ENCODE assay signal across 8 cellular contexts in genomic region chr3:52670621-52671521, GRCh38. TPM values are rescaled to one million over a fixed set of nuclear protein-coding genes. Genes with fewer than 3 reads are reported as not detected.
A peak's percentile ranks its signal among the peaks of the same experiment; 100 is the strongest.
DNase-seq lines count a peak whose midpoint lies in the region; ATAC-seq and TF ChIP-seq lines count a peak whose summit lies in the region.

No MANE protein-coding gene starts in this region.

- H3K27ac Mint-ChIP-seq in activated naive CD4-positive, alpha-beta T cell treated with anti-CD3 and anti-CD28 coated beads, Interleukin-2, amount 50 U/mL, for 72 hours, result peak overlapping the region; percentile 92 to 99
- peak overlapping the region; percentile 98 for H3K27ac Mint-ChIP-seq in stimulated activated naive CD8-positive, alpha-beta T cell treated with anti-CD3 and anti-CD28 coated beads, Interleukin-15, Interleukin-2, amounts not matched to agents 100 ng/mL and 50 ng/mL, for 24 hours

- no peaks in the 10 kb centered on the region for H3K27me3 Mint-ChIP-seq in stimulated activated naive CD8-positive, alpha-beta T cell treated with anti-CD3 and anti-CD28 coated beads, Interleukin-15, Interleukin-2, amounts not matched to agents 100 ng/mL and 50 ng/mL, for 24 hours

- TF ChIP-seq CTCF in Loucy (conservative IDR thresholded peaks at IDR 0.05; ENCODE audit: low read length) (no peak), hepatocyte (IDR thresholded peaks at IDR 0.05; ENCODE audit: poor library complexity) (no peak)

- H3K4me1 ChIP-seq in GM23248 (ENCODE audit: insufficient read depth) (peaks cover 47% of the 10 kb centered on the region), Loucy (ENCODE audit: insufficient read depth, low read length, poor library complexity, severe bottlenecking) (peaks cover 20% of the 10 kb centered on the region), hepatocyte (ENCODE audit: insufficient read depth) (no peaks in the 10 kb centered on the region)

- peak; percentile 100 for DNase-seq in GM04503 (ENCODE audit: low read depth)
- peak; percentile 98 for DNase-seq in GM23248
- peak; percentile 54 to 64 for DNase-seq in activated naive CD4-positive, alpha-beta T cell treated with anti-CD3 and anti-CD28 coated beads, Interleukin-2, amount 50 U/mL, for 72 hours (ENCODE audit: low spot score in 2 of 2)
- DNase-seq in hepatocyte (ENCODE audit: low spot score), result peak; percentile 52
- no peak for DNase-seq in cerebellum (ENCODE audit: low spot score)
- no peak for DNase-seq in NCI-H345 treated with DMSO at 0.1 percent for 48 hours (lab: John Stamatoyannopoulos, UW; ENCODE audit: unreplicated experiment)

- H3K79me2 ChIP-seq in GM23248 (ENCODE audit: insufficient read depth) (peaks cover 63% of the 10 kb centered on the region), Loucy (ENCODE audit: insufficient read depth, low read length) (peaks cover 10% of the 10 kb centered on the region; the same call in 1 of the 2 replicates), hepatocyte (peaks cover 44% of the 10 kb centered on the region)

- no peaks in the 10 kb centered on the region for H3K9me3 ChIP-seq in GM23248 (ENCODE audit: low read depth)
- H3K9me3 ChIP-seq in Loucy (ENCODE audit: insufficient read depth, low read depth, low read length), result no peaks in the 10 kb centered on the region
- no peaks in the 10 kb centered on the region for H3K9me3 ChIP-seq in hepatocyte (ENCODE audit: low read depth)

- peak; percentile 93 to 94 for ATAC-seq in activated naive CD4-positive, alpha-beta T cell treated with anti-CD3 and anti-CD28 coated beads, Interleukin-2, amount 50 U/mL, for 72 hours

- peaks cover 7 to 43% of the 10 kb centered on the region in 2 donors for H3K36me3 Mint-ChIP-seq in activated naive CD4-positive, alpha-beta T cell treated with anti-CD3 and anti-CD28 coated beads, Interleukin-2, amount 50 U/mL, for 72 hours
- H3K36me3 Mint-ChIP-seq in stimulated activated naive CD8-positive, alpha-beta T cell treated with anti-CD3 and anti-CD28 coated beads, Interleukin-15, Interleukin-2, amounts not matched to agents 100 ng/mL and 50 ng/mL, for 24 hours (ENCODE audit: low read depth), result peaks cover 58% of the 10 kb centered on the region

- peaks cover 48% of the 10 kb centered on the region for H3F3A ChIP-seq in GM23248 (ENCODE audit: insufficient read depth)
- no peaks in the 10 kb centered on the region for H3F3A ChIP-seq in Loucy (ENCODE audit: low read depth)

- H3K36me3 ChIP-seq in GM23248 (ENCODE audit: low read depth) (peaks cover 5% of the 10 kb centered on the region), Loucy (ENCODE audit: insufficient read depth, low read length) (peaks cover 48% of the 10 kb centered on the region; the same call in 1 of the 2 replicates), hepatocyte (replicated peaks; ENCODE audit: insufficient read depth, low read depth) (no peaks in the 10 kb centered on the region)

- no peaks in the 10 kb centered on the region for H3K9me3 Mint-ChIP-seq in activated naive CD4-positive, alpha-beta T cell treated with anti-CD3 and anti-CD28 coated beads, Interleukin-2, amount 50 U/mL, for 72 hours
- no peaks in the 10 kb centered on the region for H3K9me3 Mint-ChIP-seq in stimulated activated naive CD8-positive, alpha-beta T cell treated with anti-CD3 and anti-CD28 coated beads, Interleukin-15, Interleukin-2, amounts not matched to agents 100 ng/mL and 50 ng/mL, for 24 hours

- H3K4me2 ChIP-seq in GM23248 (ENCODE audit: unreplicated experiment), result peak overlapping the region; percentile 89
- peak overlapping the region; percentile 39 for H3K4me2 ChIP-seq in Loucy (ENCODE audit: low read depth, low read length, poor library complexity, severe bottlenecking)
- H3K4me2 ChIP-seq in hepatocyte, result no peak overlapping the region

- in situ Hi-C loops in GM23248 (cut with MboI), result no loop called here

- H3K27me3 ChIP-seq in GM23248 (replicated peaks; ENCODE audit: insufficient read depth) (no peaks in the 10 kb centered on the region), Loucy (ENCODE audit: insufficient read depth, low read length, poor library complexity, severe bottlenecking) (no peaks in the 10 kb centered on the region), hepatocyte (no peaks in the 10 kb centered on the region)

- H4K20me1 ChIP-seq in GM23248 (ENCODE audit: insufficient read depth) (no peaks in the 10 kb centered on the region), Loucy (ENCODE audit: insufficient read depth, low read length, poor library complexity, severe bottlenecking) (no peaks in the 10 kb centered on the region), hepatocyte (ENCODE audit: insufficient read depth, poor library complexity, severe bottlenecking) (no peaks in the 10 kb centered on the region)

- peak overlapping the region; percentile 72 for H3K4me3 Mint-ChIP-seq in stimulated activated naive CD8-positive, alpha-beta T cell treated with anti-CD3 and anti-CD28 coated beads, Interleukin-15, Interleukin-2, amounts not matched to agents 100 ng/mL and 50 ng/mL, for 24 hours

- peak overlapping the region; percentile 99 for H3K27ac ChIP-seq in GM23248
- peak overlapping the region; percentile 67 for H3K27ac ChIP-seq in hepatocyte

- 14 to 15% methylated on average over 9 of the region's 9 CpGs for WGBS in GM23248 (ENCODE audit: low coverage in 1 of 2, low lambda C conversion rate in 2 of 2, missing lambda C conversion rate in 2 of 2), 2 experiments
- 88% methylated on average over 9 of the region's 9 CpGs for WGBS in hepatocyte (ENCODE audit: low lambda C conversion rate, missing lambda C conversion rate)

- no peak overlapping the region for H2AFZ ChIP-seq in GM23248
- no peak overlapping the region for H2AFZ ChIP-seq in Loucy (ENCODE audit: low read length)
- H2AFZ ChIP-seq in hepatocyte, result no peak overlapping the region

- H3K9me2 ChIP-seq in GM23248 (ENCODE audit: insufficient read depth), result no peaks in the 10 kb centered on the region
- H3K9me2 ChIP-seq in Loucy (replicated peaks; ENCODE audit: low read depth, low read length), result no peaks in the 10 kb centered on the region
- H3K9me2 ChIP-seq in hepatocyte (replicated peaks; ENCODE audit: insufficient read depth), result no peaks in the 10 kb centered on the region

- peaks cover 29% of the 10 kb centered on the region for H3K4me1 Mint-ChIP-seq in stimulated activated naive CD8-positive, alpha-beta T cell treated with anti-CD3 and anti-CD28 coated beads, Interleukin-15, Interleukin-2, amounts not matched to agents 100 ng/mL and 50 ng/mL, for 24 hours (ENCODE audit: low read depth)

- H3K4me3 ChIP-seq in GM23248, result peak overlapping the region; percentile 53
- H3K4me3 ChIP-seq in Loucy (ENCODE audit: low read length, poor library complexity, severe bottlenecking), result peak overlapping the region; percentile 11
- no peak overlapping the region for H3K4me3 ChIP-seq in hepatocyte

- peak overlapping the region; percentile 87 for H3K9ac ChIP-seq in GM23248
- H3K9ac ChIP-seq in Loucy (ENCODE audit: low read depth, low read length, poor library complexity, severe bottlenecking), result no peak overlapping the region

RNA-seq across cellular contexts. Expression of gene PBRM1, which starts 14.8 kb away (rescaled TPM):
- 30.1 and 42.6 TPM in 2 replicates for total RNA-seq in GM23248 (2014; rRNA removed; shearing (Covaris generic))
- polyA plus RNA-seq in GM23248 (2016; fragmentation: Nextera tagmentation; extraction: Ambion mirVana), result 53.5 and 60.3 TPM in 2 replicates
- total RNA-seq in activated naive CD4-positive, alpha-beta T cell treated with anti-CD3 and anti-CD28 coated beads, Interleukin-2, amount 50 U/mL, for 72 hours, result 10 to 100 TPM; 69.5 to 70.1 TPM
- 70.7 and 77.4 TPM in 2 replicates for total RNA-seq in hepatocyte
- polyA plus RNA-seq in hepatocyte, result 43.7 and 50.9 TPM in 2 replicates
- 157 TPM for total RNA-seq in cerebellum

RNA-seq across cellular contexts. Expression of gene GNL3, which starts 15.0 kb away (rescaled TPM):
- total RNA-seq in GM23248 (2014; rRNA removed; shearing (Covaris generic)), result 90.2 and 98.8 TPM in 2 replicates
- polyA plus RNA-seq in GM23248 (2016; fragmentation: Nextera tagmentation; extraction: Ambion mirVana) (95.3 and 108 TPM in 2 replicates), hepatocyte (82.6 and 91.1 TPM in 2 replicates)
- total RNA-seq in activated naive CD4-positive, alpha-beta T cell treated with anti-CD3 and anti-CD28 coated beads, Interleukin-2, amount 50 U/mL, for 72 hours, result 100 to 1,000 TPM; 171 to 217 TPM
- total RNA-seq in hepatocyte (84.8 and 93.3 TPM in 2 replicates), cerebellum (50.2 TPM)

RNA-seq across cellular contexts. Expression of gene GLT8D1, which starts 34.7 kb away (rescaled TPM):
- 148 and 151 TPM in 2 replicates for total RNA-seq in GM23248 (2014; rRNA removed; shearing (Covaris generic))
- polyA plus RNA-seq in GM23248 (2016; fragmentation: Nextera tagmentation; extraction: Ambion mirVana) (140 and 149 TPM in 2 replicates), hepatocyte (79.9 and 89.2 TPM in 2 replicates)
- total RNA-seq in activated naive CD4-positive, alpha-beta T cell treated with anti-CD3 and anti-CD28 coated beads, Interleukin-2, amount 50 U/mL, for 72 hours, result 10 to 100 TPM; 28.4 to 35.0 TPM
- total RNA-seq in hepatocyte (68.3 and 97.9 TPM in 2 replicates), cerebellum (60.0 TPM)

RNA-seq across cellular contexts. Expression of gene SPCS1, which starts 35.0 kb away (rescaled TPM):
- 184 and 271 TPM in 2 replicates for total RNA-seq in GM23248 (2014; rRNA removed; shearing (Covaris generic))
- polyA plus RNA-seq in GM23248 (2016; fragmentation: Nextera tagmentation; extraction: Ambion mirVana), result 366 and 369 TPM in 2 replicates
- 100 to 1,000 TPM in 1 of 2 donors, 10 to 100 TPM in 1; 94.3 to 102 TPM for total RNA-seq in activated naive CD4-positive, alpha-beta T cell treated with anti-CD3 and anti-CD28 coated beads, Interleukin-2, amount 50 U/mL, for 72 hours
- 158 and 261 TPM in 2 replicates for total RNA-seq in hepatocyte
- polyA plus RNA-seq in hepatocyte, result 219 and 242 TPM in 2 replicates
- total RNA-seq in cerebellum, result 31.2 TPM

Comparison
In these comparisons a context has a peak if more than half of its experiments do, and no peak if none do; other contexts are left out.
1. DNase-seq: peak in GM04503 (single experiment), GM23248 (single experiment), activated naive CD4-positive, alpha-beta T cell treated with anti-CD3 and anti-CD28 coated beads, Interleukin-2, amount 50 U/mL, for 72 hours (2 of 2) and hepatocyte (single experiment); none in cerebellum (single experiment) and NCI-H345 treated with DMSO at 0.1 percent for 48 hours (single experiment).